ENCODE assay signal across 8 cellular contexts in genomic region chr15:31325976-31326728, GRCh38. TPM values are rescaled to one million over a fixed set of nuclear protein-coding genes. Genes with fewer than 3 reads are reported as not detected.
DNase-seq lines count a peak whose midpoint lies in the region; ATAC-seq, FAIRE-seq and TF ChIP-seq lines count a peak whose summit lies in the region.

No MANE protein-coding gene starts in this region.

- H3K18ac ChIP-seq in trophoblast cell (ENCODE audit: low read length), result peak overlapping the region; percentile 92

- H3K79me1 ChIP-seq in trophoblast cell (ENCODE audit: low read length), result peaks cover 25% of the 10 kb centered on the region

- H2BK120ac ChIP-seq in trophoblast cell (ENCODE audit: insufficient read depth, low read length, poor library complexity), result peak overlapping the region; percentile 65

- H2BK5ac ChIP-seq in trophoblast cell (ENCODE audit: low read depth, low read length, poor library complexity), result peak overlapping the region; percentile 97

- H3K9ac ChIP-seq in trophoblast cell (ENCODE audit: low read length), result peak overlapping the region; percentile 86

- ATAC-seq in HG02763 (IDR thresholded peaks at IDR 0.05; ENCODE audit: unreplicated experiment), result peak; percentile 61
- peak; percentile 89 to 93 (median 92) for ATAC-seq in heart left ventricle

- 0% methylated on average over 7 to 98 of the region's 99 CpGs; no CpG with 5 or more reads in 1 of the 4 donors for WGBS in adrenal gland, 4 donors
- WGBS in heart left ventricle, 4 donors, result 0 to 1% (median 0%) methylated on average over 24 to 99 of the region's 99 CpGs
- no CpG with 5 or more reads among the region's 99 CpGs for WGBS in trophoblast cell (ENCODE audit: extremely low coverage, insufficient coverage, insufficient read length)
- WGBS in tibial nerve, 2 donors, result 1% methylated on average over 27 to 29 of the region's 99 CpGs

- H3K36me3 ChIP-seq in adrenal gland (replicated peaks in 1 of 2) (no peaks in the 10 kb centered on the region), heart left ventricle (peaks cover 0 to 7% (median 0%) of the 10 kb centered on the region in 9 donors), trophoblast cell (ENCODE audit: control insufficient read depth in 1 of 2, insufficient read depth in 2 of 2, low read length in 2 of 2) (peaks cover 0 to 2% of the 10 kb centered on the region in 2 experiments), tibial nerve (no peaks in the 10 kb centered on the region)

- H3K4me3 ChIP-seq in adrenal gland (peak overlapping the region; percentile 42 to 99 (median 70)), heart left ventricle (peak overlapping the region; percentile 42 to 96 (median 84)), trophoblast cell (ENCODE audit: low read depth, low read length) (peak overlapping the region; percentile 88), tibial nerve (peak overlapping the region; percentile 61 to 97 (median 80))

- FAIRE-seq in GM12892 (lab: Jason Lieb, UNC), result peak; percentile 100

- H4K91ac ChIP-seq in trophoblast cell (ENCODE audit: low read depth, low read length), result peak overlapping the region; percentile 96

- H3K4me2 ChIP-seq in trophoblast cell (ENCODE audit: low read length), result peak overlapping the region; percentile 98

- peak overlapping the region; percentile 76 for H4K12ac ChIP-seq in trophoblast cell (ENCODE audit: low read depth, low read length)

- peak; percentile 31 to 96 for TF ChIP-seq EP300 in tibial nerve (IDR thresholded peaks at IDR 0.05)

- H2AK5ac ChIP-seq in trophoblast cell (ENCODE audit: low read length), result peak overlapping the region; percentile 59

- peaks cover 37% of the 10 kb centered on the region for H3K79me2 ChIP-seq in trophoblast cell (ENCODE audit: control insufficient read depth, insufficient read depth, low read length, poor library complexity)

- DNase-seq in GM12892 (ENCODE audit: insufficient read length) (peak; percentile 98), NCI-H128 (lab: John Stamatoyannopoulos, UW; ENCODE audit: unreplicated experiment) (peak; percentile 89), T follicular helper cell (ENCODE audit: low read depth) (peak; percentile 99), adrenal gland (peak; percentile 97 to 99 (median 98)), heart left ventricle (peak; percentile 95 to 100 (median 99)), trophoblast cell (peak; percentile 98 to 99), tibial nerve (ENCODE audit: low spot score in 2 of 2) (peak; percentile 97 to 99)

- peak overlapping the region; percentile 95 for H3K14ac ChIP-seq in trophoblast cell (ENCODE audit: low read length)

- H3K4ac ChIP-seq in trophoblast cell (ENCODE audit: low read depth, low read length), result peak overlapping the region; percentile 50

- H3K27me3 ChIP-seq in adrenal gland, result no peaks in the 10 kb centered on the region
- H3K27me3 ChIP-seq in heart left ventricle, result no peaks in the 10 kb centered on the region
- no peaks in the 10 kb centered on the region for H3K27me3 ChIP-seq in trophoblast cell (ENCODE audit: insufficient read depth, low read length)
- H3K27me3 ChIP-seq in tibial nerve, result no peaks in the 10 kb centered on the region

- intact Hi-C loops in adrenal gland (cut with DNase I) (loop anchor here in 1 of 2 donors (5.0 to 10.0 kb wide), 4 partner anchors 66 to 161 kb away; no protein-coding TSS in a partner anchor), heart left ventricle (cut with DNase I) (loop anchor here in 9 of 10 donors (1.0 to 10.0 kb wide), 20 partner anchors 27 to 331 kb away; partner anchors contain the start of gene MTMR10 (in 1 of the 9))

- H3K27ac ChIP-seq in adrenal gland (peak overlapping the region; percentile 73 to 100 (median 98)), heart left ventricle (peak overlapping the region; percentile 98 to 100 (median 100)), trophoblast cell (ENCODE audit: low read depth, low read length) (peak overlapping the region; percentile 92), tibial nerve (peak overlapping the region; percentile 93 to 100 (median 100))

- TF ChIP-seq CTCF in adrenal gland (IDR thresholded peaks at IDR 0.05), result no peak
- TF ChIP-seq CTCF in heart left ventricle (IDR thresholded peaks at IDR 0.05), result peak in 1 of 12 donors; percentile 5
- TF ChIP-seq CTCF in tibial nerve (IDR thresholded peaks at IDR 0.05), result peak in 2 of 5 experiments; percentile 49 to 56

- peaks cover 13 to 31% of the 10 kb centered on the region in 2 donors for H3K4me1 ChIP-seq in adrenal gland (replicated peaks in 1 of 2)
- peaks cover 0 to 49% (median 37%) of the 10 kb centered on the region in 12 donors for H3K4me1 ChIP-seq in heart left ventricle
- H3K4me1 ChIP-seq in trophoblast cell (ENCODE audit: control insufficient read depth in 1 of 2, insufficient read depth in 2 of 2, low read length in 2 of 2), result peaks cover 15 to 18% of the 10 kb centered on the region in 2 experiments
- H3K4me1 ChIP-seq in tibial nerve, result peaks cover 0 to 39% (median 30%) of the 10 kb centered on the region in 4 donors

- peak overlapping the region; percentile 92 for H2AFZ ChIP-seq in trophoblast cell (ENCODE audit: insufficient read depth, low read length, poor library complexity)

- peak overlapping the region; percentile 81 for H4K8ac ChIP-seq in trophoblast cell (ENCODE audit: low read depth, low read length)

- TF ChIP-seq POLR2A in GM12892 (IDR thresholded peaks at IDR 0.05; ENCODE audit: low read depth, low read length) (peak; percentile 78), adrenal gland (IDR thresholded peaks at IDR 0.05) (peak; percentile 88 to 89), heart left ventricle (IDR thresholded peaks at IDR 0.05) (peak; percentile 68 to 95), tibial nerve (IDR thresholded peaks at IDR 0.05) (peak; percentile 95 to 97)

- no peak overlapping the region for H3K23ac ChIP-seq in trophoblast cell (ENCODE audit: low read length)

- H3K9me3 ChIP-seq in adrenal gland (replicated peaks in 1 of 3) (no peaks in the 10 kb centered on the region), heart left ventricle (peaks cover 0 to 6% (median 0%) of the 10 kb centered on the region in 12 donors), trophoblast cell (ENCODE audit: insufficient read depth, low read depth, low read length) (no peaks in the 10 kb centered on the region), tibial nerve (no peaks in the 10 kb centered on the region)

- peak overlapping the region; percentile 29 for H2BK12ac ChIP-seq in trophoblast cell (ENCODE audit: low read length)

RNA-seq across cellular contexts. Expression of gene KLF13, which starts 0.5 kb away (rescaled TPM):
- polyA plus RNA-seq in GM12892 (2012; ENCODE audit: missing spikeins), result 39.1 TPM
- total RNA-seq in adrenal gland (10 to 100 TPM; 19.9 to 65.9 (median 37.8) TPM), heart left ventricle (10 to 100 TPM; 37.5 to 65.9 (median 56.4) TPM), tibial nerve (10 to 100 TPM; 61.2 to 77.9 (median 75.1) TPM)
- polyA plus RNA-seq in adrenal gland (10 to 100 TPM; 17.3 to 33.5 (median 21.0) TPM), heart left ventricle (10 to 100 TPM; 22.4 to 74.0 TPM)
- polyA plus RNA-seq in trophoblast cell (2013), result 76.0 and 79.4 TPM in 2 replicates

Comparison
In these comparisons a context has a peak if more than half of its experiments do, and no peak if none do; other contexts are left out.
1. Peak in every context shown above with its lines: DNase-seq, ATAC-seq, H3K4me3 ChIP-seq and H3K27ac ChIP-seq.